17 cellular contexts compared by ENCODE assay signal in the genomic region with DNA sequence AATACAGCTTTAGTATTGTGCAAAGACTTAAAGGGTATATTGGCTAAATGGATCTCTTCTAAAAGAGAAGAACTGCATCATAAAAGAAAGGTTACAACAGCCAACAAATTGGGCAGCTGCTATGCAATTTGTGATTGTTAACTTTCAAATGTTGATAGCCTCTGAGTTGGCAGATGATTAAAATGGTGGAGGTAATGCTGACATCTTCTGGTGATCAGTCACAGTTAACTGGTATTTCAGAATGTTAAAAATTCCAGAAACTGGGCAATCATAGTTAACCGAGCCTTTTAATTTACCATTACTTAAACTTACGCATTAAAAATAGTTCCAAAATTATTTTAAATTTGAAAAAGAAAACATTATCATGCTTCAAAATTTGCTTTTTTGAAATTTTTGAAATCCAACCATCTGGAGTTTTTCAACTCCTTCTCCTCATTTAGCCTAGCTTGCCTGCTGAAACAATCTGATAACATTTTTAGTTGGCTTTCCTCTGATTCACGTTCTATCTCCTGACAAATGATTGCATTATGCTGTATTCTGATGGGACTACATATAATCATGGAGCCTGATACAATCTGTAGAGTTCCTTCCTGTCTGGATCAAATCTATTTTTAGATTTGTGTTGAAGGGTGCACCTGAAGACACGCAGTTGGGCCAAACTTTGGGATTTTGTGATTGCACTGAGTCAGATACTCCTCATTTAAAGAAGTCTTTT.
DNase-seq lines count a peak whose midpoint lies in the region; ATAC-seq and TF ChIP-seq lines count a peak whose summit lies in the region.
"Had no signal": no experiment of that assay in that cellular context is flagged by ENCODE, and none has a peak within 500 bp of the region (broad histone marks: within the 10 kb centered on the region; RNA-seq: fewer than 3 reads in every experiment).

No MANE protein-coding gene starts in this region.

- H3K4me3 ChIP-seq in stomach: no peak overlapping the region

- TF ChIP-seq CTCF in chondrocyte (IDR thresholded peaks at IDR 0.05): peak; percentile 75
- TF ChIP-seq CTCF in stomach (IDR thresholded peaks at IDR 0.05): no peak

- H3K27ac Mint-ChIP-seq in chondrocyte (ENCODE audit: unreplicated experiment): no peak overlapping the region
- H3K27ac Mint-ChIP-seq: activated naive CD8-positive, alpha-beta T cell; CD4-positive, CD25-positive, alpha-beta regulatory T cell; mesothelial cell of epicardium had no signal

- 76 to 86% (median 86%) methylated on average over 4 of the region's 4 CpGs for WGBS in stomach, 5 donors

- H3K9me3 ChIP-seq in stomach: peaks cover 0 to 6% (median 0%) of the 10 kb centered on the region in 4 donors

- no peak for TF ChIP-seq EP300 in stomach (IDR thresholded peaks at IDR 0.05)

- no peak for TF ChIP-seq POLR2A in stomach (IDR thresholded peaks at IDR 0.05)

- DNase-seq in AG20443 (ENCODE audit: low spot score) (peak; percentile 25), LHCN-M2 (ENCODE audit: low read depth) (peak; percentile 55), chondrocyte (ENCODE audit: low spot score) (no peak), midbrain (lab: John Stamatoyannopoulos, UW) (peak; percentile 16), GOT3 (lab: John Stamatoyannopoulos, UW) (no peak), stomach (no peak)
- DNase-seq: activated CD4-positive, alpha-beta T cell treated with anti-CD3 and anti-CD28 coated beads, Interleukin-2, amount 50 U/mL, for 1 hour; activated T-cell treated with anti-CD3 and anti-CD28 coated beads, Interleukin-2, amount 50 U/mL, for 1 hour; CD4-positive, CD25-positive, alpha-beta regulatory T cell; glutamatergic neuron; NCI-H2171; SHP77 treated with DMSO at 0.1 percent for 48 hours; stimulated activated naive CD4-positive, alpha-beta T cell; T1000 had no signal

- no peaks in the 10 kb centered on the region for H3K27me3 Mint-ChIP-seq in chondrocyte (ENCODE audit: low read depth)
- H3K27me3 Mint-ChIP-seq: activated naive CD8-positive, alpha-beta T cell; CD4-positive, CD25-positive, alpha-beta regulatory T cell had no signal

- peaks cover 4% of the 10 kb centered on the region for H3K9me3 Mint-ChIP-seq in chondrocyte (ENCODE audit: low read depth)

- H3K27me3 ChIP-seq in stomach: no peaks in the 10 kb centered on the region

- no peaks in the 10 kb centered on the region for H3K36me3 Mint-ChIP-seq in chondrocyte (ENCODE audit: low read depth)
- H3K36me3 Mint-ChIP-seq: activated naive CD8-positive, alpha-beta T cell; CD4-positive, CD25-positive, alpha-beta regulatory T cell; mesothelial cell of epicardium had no signal

- H3K4me1 Mint-ChIP-seq in chondrocyte (ENCODE audit: low read depth): peaks cover 28% of the 10 kb centered on the region
- H3K4me1 Mint-ChIP-seq: CD4-positive, CD25-positive, alpha-beta regulatory T cell had no signal

- H3K36me3 ChIP-seq in stomach: no peaks in the 10 kb centered on the region

- peak overlapping the region in 1 of 5 donors; percentile 9 for H3K27ac ChIP-seq in stomach

- intact Hi-C loops in stomach (cut with DNase I; ENCODE audit: low total_unique reads): no loop called here

- H3K4me3 Mint-ChIP-seq in chondrocyte (ENCODE audit: unreplicated experiment): no peak overlapping the region
- H3K4me3 Mint-ChIP-seq: activated naive CD8-positive, alpha-beta T cell; CD4-positive, CD25-positive, alpha-beta regulatory T cell; mesothelial cell of epicardium had no signal

- peaks cover 0 to 9% (median 4%) of the 10 kb centered on the region in 4 donors for H3K4me1 ChIP-seq in stomach

- ATAC-seq in HG02759 (IDR thresholded peaks at IDR 0.05; ENCODE audit: unreplicated experiment): no peak

Comparison
In these comparisons a context has a peak if more than half of its experiments do, and no peak if none do; other contexts are left out.
1. DNase-seq: peak in AG20443 (single experiment), LHCN-M2 (single experiment) and midbrain (single experiment); none in chondrocyte (single experiment), GOT3 (single experiment) and stomach (single experiment).